9 cellular contexts compared by ENCODE assay signal in genomic region chr3:119562307-119562961, GRCh38. TPM values are rescaled to one million over a fixed set of nuclear protein-coding genes. Genes with fewer than 3 reads are reported as not detected.
DNase-seq lines count a peak whose midpoint lies in the region; ATAC-seq and TF ChIP-seq lines count a peak whose summit lies in the region.
"Had no signal": no experiment of that assay in that cellular context is flagged by ENCODE, and none has a peak within 500 bp of the region (broad histone marks: within the 10 kb centered on the region; RNA-seq: fewer than 3 reads in every experiment).

No MANE protein-coding gene starts in this region.

- H3K9me3 Mint-ChIP-seq in nephron progenitor cell (peaks cover 5% of the 10 kb centered on the region), endodermal cell (peaks cover 5% of the 10 kb centered on the region)

- H3K9me3 ChIP-seq in testis (no peaks in the 10 kb centered on the region), endodermal cell (ENCODE audit: control insufficient read depth, low read length) (no peaks in the 10 kb centered on the region)

- H3K27me3 ChIP-seq in foreskin keratinocyte = peaks cover 3% of the 10 kb centered on the region
- no peaks in the 10 kb centered on the region for H3K27me3 ChIP-seq in testis
- H3K27me3 ChIP-seq in endodermal cell (ENCODE audit: control insufficient read depth, insufficient read depth, low read length, poor library complexity, severe bottlenecking) = no peaks in the 10 kb centered on the region

- 66 to 68% methylated on average over 6 of the region's 6 CpGs for WGBS in testis, 2 donors
- 91% methylated on average over 6 of the region's 6 CpGs for WGBS in endodermal cell (ENCODE audit: insufficient coverage in 1 of 2, insufficient read length in 1 of 2), 2 experiments

- ATAC-seq in GM18909 (IDR thresholded peaks at IDR 0.05; ENCODE audit: poor library complexity, unreplicated experiment) = peak; percentile 71
- ATAC-seq in HG02840 (IDR thresholded peaks at IDR 0.05; ENCODE audit: low FRiP score, unreplicated experiment) = peak; percentile 79
- ATAC-seq in foreskin keratinocyte = peak; percentile 78

- no peak overlapping the region for H3K9ac ChIP-seq in endodermal cell (ENCODE audit: extremely low read depth, low read length, poor library complexity, severe bottlenecking)

- H3K36me3 ChIP-seq in testis (ENCODE audit: low read depth, missing control alignments) (no peaks in the 10 kb centered on the region), endodermal cell (ENCODE audit: control insufficient read depth, insufficient read depth, low read length) (no peaks in the 10 kb centered on the region)

- H3K36me3 Mint-ChIP-seq in nephron progenitor cell (ENCODE audit: low read depth) (no peaks in the 10 kb centered on the region), endodermal cell (ENCODE audit: low read depth) (no peaks in the 10 kb centered on the region)

- peaks cover 4% of the 10 kb centered on the region for H3K27me3 Mint-ChIP-seq in nephron progenitor cell (ENCODE audit: low read depth, poor library complexity)
- peaks cover 5% of the 10 kb centered on the region for H3K27me3 Mint-ChIP-seq in endodermal cell (ENCODE audit: insufficient read depth)

- H3K27ac ChIP-seq in foreskin keratinocyte (no peak overlapping the region), testis (no peak overlapping the region), endodermal cell (ENCODE audit: low read depth, low read length) (no peak overlapping the region)

- intact Hi-C loops in testis (cut with DNase I; ENCODE audit: low total_unique reads) = no loop called here

- H3K4me3 ChIP-seq in testis = no peak overlapping the region
- H3K4me3 ChIP-seq in endodermal cell (ENCODE audit: low read length) = no peak overlapping the region

- H3K4me1 Mint-ChIP-seq in nephron progenitor cell (no peaks in the 10 kb centered on the region), endodermal cell (peaks cover 5% of the 10 kb centered on the region)

- no peak overlapping the region for H3K4me3 Mint-ChIP-seq in nephron progenitor cell
- H3K4me3 Mint-ChIP-seq in endodermal cell = no peak overlapping the region

- TF ChIP-seq CTCF in foreskin keratinocyte (conservative IDR thresholded peaks at IDR 0.05) = no peak
- no peak for TF ChIP-seq CTCF in nephron progenitor cell (IDR thresholded peaks at IDR 0.05)
- TF ChIP-seq CTCF in testis (IDR thresholded peaks at IDR 0.05) = no peak
- TF ChIP-seq CTCF in endodermal cell (conservative IDR thresholded peaks at IDR 0.05) = no peak

- H3K27ac Mint-ChIP-seq in nephron progenitor cell (no peak overlapping the region), endodermal cell (no peak overlapping the region)

- DNase-seq in RPMI8226 (peak; percentile 4), foreskin keratinocyte (peak in 1 of 2 donors; percentile 42), nephron progenitor cell (no peak), testis (no peak), endodermal cell (no peak), NCI-H1105 (lab: John Stamatoyannopoulos, UW) (no peak)

- no peaks in the 10 kb centered on the region for H3K4me1 ChIP-seq in foreskin keratinocyte
- H3K4me1 ChIP-seq in testis = no peaks in the 10 kb centered on the region
- H3K4me1 ChIP-seq in endodermal cell (ENCODE audit: control insufficient read depth, insufficient read depth, low read length) = no peaks in the 10 kb centered on the region

- no peak for TF ChIP-seq POLR2A in testis (IDR thresholded peaks at IDR 0.05)

RNA-seq across cellular contexts. Expression of gene CD80, which starts 3.0 kb away (rescaled TPM):
- total RNA-seq in foreskin keratinocyte = not detected in 2 replicates
- not detected in 2 replicates for polyA plus RNA-seq in foreskin keratinocyte
- total RNA-seq in testis = 1 to 10 TPM in 1 of 2 donors, under 1 TPM in 1; 0.74 to 2.0 TPM
- 0.42 TPM for polyA plus RNA-seq in testis (ENCODE audit: insufficient read depth, low read depth, low replicate concordance)
- 1 to 10 TPM; 2.2 to 2.5 TPM for total RNA-seq in endodermal cell
- 0.43 TPM for polyA plus RNA-seq in endodermal cell (2013, experiment 1 of 2)
- polyA plus RNA-seq in endodermal cell (2013, experiment 2 of 2) = 0.75 TPM
- total RNA-seq: glomerular endothelial cell had no signal

RNA-seq across cellular contexts. Expression of gene ADPRH, which starts 16.9 kb away (rescaled TPM):
- total RNA-seq in foreskin keratinocyte = 0.99 and 1.0 TPM in 2 replicates
- polyA plus RNA-seq in foreskin keratinocyte = 0.48 and 0.50 TPM in 2 replicates
- 1 to 10 TPM; 7.9 to 8.6 TPM for total RNA-seq in testis
- polyA plus RNA-seq in testis (ENCODE audit: insufficient read depth, low read depth, low replicate concordance) = 8.0 TPM
- total RNA-seq in endodermal cell = 10 to 100 TPM in 1 of 2 donors, 1 to 10 TPM in 1; 7.8 to 11.8 TPM
- 2.1 TPM for polyA plus RNA-seq in endodermal cell (2013, experiment 1 of 2)
- polyA plus RNA-seq in endodermal cell (2013, experiment 2 of 2) = 1.9 TPM

RNA-seq across cellular contexts. Expression of gene PLA1A, which starts 35.3 kb away (rescaled TPM):
- total RNA-seq in foreskin keratinocyte = not detected in 2 replicates
- polyA plus RNA-seq in foreskin keratinocyte = not detected in 2 replicates
- total RNA-seq in testis = 1 to 10 TPM in 1 of 2 donors, under 1 TPM in 1; 0.87 to 2.7 TPM
- polyA plus RNA-seq in testis (ENCODE audit: insufficient read depth, low read depth, low replicate concordance) = 8.7 TPM
- total RNA-seq in endodermal cell = 1 to 10 TPM; 2.4 to 5.3 TPM
- polyA plus RNA-seq in endodermal cell (2013, experiment 1 of 2) = 0.53 TPM
- polyA plus RNA-seq in endodermal cell (2013, experiment 2 of 2) = 0.25 TPM
